Comparison of ENCODE assay signal across 33 cellular contexts in genomic region chr4:25941441-25941840, GRCh38.
"Had no signal": no experiment of that assay in that cellular context is flagged by ENCODE, and none has a peak within 500 bp of the region (broad histone marks: within the 10 kb centered on the region; RNA-seq: fewer than 3 reads in every experiment).

No MANE protein-coding gene starts in this region.

- H3K27me3 ChIP-seq: body of pancreas, esophagus muscularis mucosa had no signal

- H3K27ac ChIP-seq: adrenal gland, body of pancreas, esophagus muscularis mucosa, foreskin keratinocyte, gastroesophageal sphincter, WERI-Rb-1 had no signal

- H3K27ac Mint-ChIP-seq: activated B cell treated with CpG ODN at 0.5 μM for 24 hours; activated CD8-positive, alpha-beta T cell treated with anti-CD3 and anti-CD28 coated beads for 36 hours; activated naive CD8-positive, alpha-beta T cell treated with anti-CD3 and anti-CD28 coated beads for 36 hours; activated naive CD8-positive, alpha-beta T cell treated with anti-CD3 and anti-CD28 coated beads, Interleukin-2, amount 50 U/mL, for 24 hours; T-helper 17 cell had no signal

- H3K36me3 Mint-ChIP-seq: activated naive CD4-positive, alpha-beta T cell treated with anti-CD3 and anti-CD28 coated beads, Interleukin-2, amount 50 U/mL, for 24 hours had no signal

- H3K4me1 ChIP-seq: body of pancreas, foreskin keratinocyte, gastroesophageal sphincter had no signal

- ATAC-seq: activated CD4-positive, CD25-positive, alpha-beta regulatory T cell treated with anti-CD3 and anti-CD28 coated beads, Interleukin-2, amount 50 U/mL, for 24 hours; activated CD8-positive, alpha-beta T cell treated with anti-CD3 and anti-CD28 coated beads for 36 hours; activated naive CD8-positive, alpha-beta T cell treated with anti-CD3 and anti-CD28 coated beads, Interleukin-2, amount 50 U/mL, for 24 hours; activated T-cell treated with anti-CD3 and anti-CD28 coated beads, Interleukin-2, amount 50 U/mL, for 4 hours; activated T-helper 17 cell treated with anti-CD3 and anti-CD28 coated beads, Interleukin-2, amount 50 U/mL, for 72 hours; body of pancreas; effector memory CD8-positive, alpha-beta T cell; foreskin keratinocyte; gastroesophageal sphincter; T-helper 17 cell had no signal

- H3K9me3 Mint-ChIP-seq: activated B cell treated with CpG ODN at 0.5 μM for 24 hours; activated naive CD4-positive, alpha-beta T cell treated with anti-CD3 and anti-CD28 coated beads, Interleukin-2, amount 50 U/mL, for 24 hours; activated naive CD8-positive, alpha-beta T cell treated with anti-CD3 and anti-CD28 coated beads for 36 hours; activated T-cell treated with anti-CD3 and anti-CD28 coated beads, Interleukin-2, amount 50 U/mL, for 4 hours had no signal

- H3K9me3 ChIP-seq: adrenal gland, body of pancreas, esophagus muscularis mucosa had no signal

- H3K36me3 ChIP-seq: adrenal gland, esophagus muscularis mucosa, gastroesophageal sphincter, WERI-Rb-1 had no signal

- H3K4me3 ChIP-seq: adrenal gland, body of pancreas, esophagus muscularis mucosa, gastroesophageal sphincter had no signal

- DNase-seq: activated B cell treated with CpG ODN at 0.5 μM for 24 hours; activated CD4-positive, alpha-beta T cell treated with anti-CD3 and anti-CD28 coated beads for 48 hours; activated CD4-positive, alpha-beta T cell treated with anti-CD3 and anti-CD28 coated beads, Interleukin-2, amount 50 U/mL, for 1 hour; activated CD4-positive, alpha-beta T cell treated with anti-CD3 and anti-CD28 coated beads, Interleukin-2, amount 50 U/mL, for 48 hours; activated CD8-positive, alpha-beta memory T cell treated with anti-CD3 and anti-CD28 coated beads for 24 hours; activated CD8-positive, alpha-beta T cell treated with anti-CD3 and anti-CD28 coated beads for 36 hours; activated effector memory CD4-positive, alpha-beta T cell treated with Interleukin-2 at 50 U/mL for 16 hours; activated gamma-delta T cell treated with Interleukin-2 at 50 U/mL for 16 hours; activated naive CD4-positive, alpha-beta T cell treated with Interleukin-2 at 50 U/mL for 16 hours; activated naive CD8-positive, alpha-beta T cell treated with anti-CD3 and anti-CD28 coated beads for 36 hours; activated naive CD8-positive, alpha-beta T cell treated with anti-CD3 and anti-CD28 coated beads, Interleukin-2, amount 50 U/mL, for 24 hours; activated T-cell treated with anti-CD3 and anti-CD28 coated beads, Interleukin-2, amount 50 U/mL, for 4 hours; adrenal gland; amygdala; aorta; body of pancreas; caudate nucleus; cortex of kidney; dermis blood vessel endothelial cell; effector CD4-positive, alpha-beta T cell; effector memory CD8-positive, alpha-beta T cell; erythroblast; foreskin keratinocyte; T-helper 1 cell; T-helper 17 cell; T1000; WERI-Rb-1 had no signal

- H3K4me3 Mint-ChIP-seq: activated B cell treated with CpG ODN at 0.5 μM for 24 hours; activated CD8-positive, alpha-beta T cell treated with anti-CD3 and anti-CD28 coated beads for 36 hours; activated naive CD4-positive, alpha-beta T cell treated with anti-CD3 and anti-CD28 coated beads, Interleukin-2, amount 50 U/mL, for 24 hours; activated naive CD8-positive, alpha-beta T cell treated with anti-CD3 and anti-CD28 coated beads for 36 hours; activated naive CD8-positive, alpha-beta T cell treated with anti-CD3 and anti-CD28 coated beads, Interleukin-2, amount 50 U/mL, for 24 hours; activated T-cell treated with anti-CD3 and anti-CD28 coated beads, Interleukin-2, amount 50 U/mL, for 4 hours; effector memory CD8-positive, alpha-beta T cell; T-helper 17 cell; T-helper 2 cell treated with Interferon-gamma antibody and Interleukin-4, amounts not matched to agents 5 μg/mL and 100 μg/mL, for 36 hours had no signal
